ENCODE assay signal across 1 cellular context in the genomic region with DNA sequence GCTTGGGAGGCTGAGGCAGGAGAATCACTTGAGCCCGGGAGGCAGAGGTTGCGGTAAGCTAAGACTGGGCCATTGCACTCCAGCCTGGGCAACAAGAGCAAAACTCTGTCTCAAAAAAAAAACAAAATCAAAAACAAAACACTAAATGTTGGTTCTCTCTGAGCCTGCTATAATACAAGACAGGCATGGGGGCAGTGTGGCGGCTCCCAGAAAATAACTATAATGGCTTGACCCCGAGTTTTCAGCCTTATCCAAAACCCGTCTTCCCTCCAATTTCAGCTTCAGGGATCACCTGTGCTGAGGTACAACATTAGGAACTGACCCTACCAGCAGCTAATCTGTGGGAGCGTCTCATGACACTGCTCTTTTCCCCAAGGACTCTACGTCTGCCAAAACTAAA.
TF ChIP-seq lines count a peak whose summit lies in the region.

No MANE protein-coding gene starts in this region.

TF ChIP-seq in A549, 52 proteins besides CTCF, POLR2A, EP300 and RAD21:
- TF ChIP-seq JUNB (IDR thresholded peaks at IDR 0.05) (no peak), MAFK (IDR thresholded peaks at IDR 0.05; ENCODE audit: partially characterized antibody) (no peak), HOXB13 (CRISPR knock-in tag; IDR thresholded peaks at IDR 0.05; ENCODE audit: low read depth) (no peak), POLR2AphosphoS2 (conservative IDR thresholded peaks at IDR 0.05; ENCODE audit: low read length) (no peak), CHD2 (IDR thresholded peaks at IDR 0.05; ENCODE audit: low read length, partially characterized antibody) (no peak), HES2 (IDR thresholded peaks at IDR 0.05) (no peak), MAZ (IDR thresholded peaks at IDR 0.05; ENCODE audit: borderline replicate concordance, low read depth, low read length) (no peak), ZFP36 (IDR thresholded peaks at IDR 0.05; ENCODE audit: borderline replicate concordance, partially characterized antibody) (no peak), PHF8 (IDR thresholded peaks at IDR 0.05; ENCODE audit: borderline replicate concordance, low read depth) (no peak), USF2 (IDR thresholded peaks at IDR 0.05) (no peak), RCOR1 (IDR thresholded peaks at IDR 0.05; ENCODE audit: low read depth, low read length) (no peak), CBX2 (IDR thresholded peaks at IDR 0.05; ENCODE audit: borderline replicate concordance, low read depth) (no peak), CEBPB (IDR thresholded peaks at IDR 0.05) (no peak), ZC3H11A (IDR thresholded peaks at IDR 0.05) (no peak), CHD4 (IDR thresholded peaks at IDR 0.05; ENCODE audit: borderline replicate concordance) (no peak), ATOH8 (CRISPR knock-in tag; IDR thresholded peaks at IDR 0.05; ENCODE audit: low read depth) (no peak)
- TF ChIP-seq, protein P1, sequence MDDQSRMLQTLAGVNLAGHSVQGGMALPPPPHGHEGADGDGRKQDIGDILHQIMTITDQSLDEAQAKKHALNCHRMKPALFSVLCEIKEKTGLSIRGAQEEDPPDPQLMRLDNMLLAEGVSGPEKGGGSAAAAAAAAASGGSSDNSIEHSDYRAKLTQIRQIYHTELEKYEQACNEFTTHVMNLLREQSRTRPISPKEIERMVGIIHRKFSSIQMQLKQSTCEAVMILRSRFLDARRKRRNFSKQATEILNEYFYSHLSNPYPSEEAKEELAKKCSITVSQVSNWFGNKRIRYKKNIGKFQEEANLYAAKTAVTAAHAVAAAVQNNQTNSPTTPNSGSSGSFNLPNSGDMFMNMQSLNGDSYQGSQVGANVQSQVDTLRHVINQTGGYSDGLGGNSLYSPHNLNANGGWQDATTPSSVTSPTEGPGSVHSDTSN (IDR thresholded peaks at IDR 0.05): no peak
- TF ChIP-seq, protein P2, sequence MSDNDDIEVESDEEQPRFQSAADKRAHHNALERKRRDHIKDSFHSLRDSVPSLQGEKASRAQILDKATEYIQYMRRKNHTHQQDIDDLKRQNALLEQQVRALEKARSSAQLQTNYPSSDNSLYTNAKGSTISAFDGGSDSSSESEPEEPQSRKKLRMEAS (IDR thresholded peaks at IDR 0.05): no peak
- TF ChIP-seq, protein P3, sequence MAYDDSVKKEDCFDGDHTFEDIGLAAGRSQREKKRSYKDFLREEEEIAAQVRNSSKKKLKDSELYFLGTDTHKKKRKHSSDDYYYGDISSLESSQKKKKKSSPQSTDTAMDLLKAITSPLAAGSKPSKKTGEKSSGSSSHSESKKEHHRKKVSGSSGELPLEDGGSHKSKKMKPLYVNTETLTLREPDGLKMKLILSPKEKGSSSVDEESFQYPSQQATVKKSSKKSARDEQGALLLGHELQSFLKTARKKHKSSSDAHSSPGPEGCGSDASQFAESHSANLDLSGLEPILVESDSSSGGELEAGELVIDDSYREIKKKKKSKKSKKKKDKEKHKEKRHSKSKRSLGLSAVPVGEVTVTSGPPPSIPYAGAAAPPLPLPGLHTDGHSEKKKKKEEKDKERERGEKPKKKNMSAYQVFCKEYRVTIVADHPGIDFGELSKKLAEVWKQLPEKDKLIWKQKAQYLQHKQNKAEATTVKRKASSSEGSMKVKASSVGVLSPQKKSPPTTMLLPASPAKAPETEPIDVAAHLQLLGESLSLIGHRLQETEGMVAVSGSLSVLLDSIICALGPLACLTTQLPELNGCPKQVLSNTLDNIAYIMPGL (CRISPR knock-in tag; IDR thresholded peaks at IDR 0.05; ENCODE audit: borderline replicate concordance): no peak
